In the genomic region with DNA sequence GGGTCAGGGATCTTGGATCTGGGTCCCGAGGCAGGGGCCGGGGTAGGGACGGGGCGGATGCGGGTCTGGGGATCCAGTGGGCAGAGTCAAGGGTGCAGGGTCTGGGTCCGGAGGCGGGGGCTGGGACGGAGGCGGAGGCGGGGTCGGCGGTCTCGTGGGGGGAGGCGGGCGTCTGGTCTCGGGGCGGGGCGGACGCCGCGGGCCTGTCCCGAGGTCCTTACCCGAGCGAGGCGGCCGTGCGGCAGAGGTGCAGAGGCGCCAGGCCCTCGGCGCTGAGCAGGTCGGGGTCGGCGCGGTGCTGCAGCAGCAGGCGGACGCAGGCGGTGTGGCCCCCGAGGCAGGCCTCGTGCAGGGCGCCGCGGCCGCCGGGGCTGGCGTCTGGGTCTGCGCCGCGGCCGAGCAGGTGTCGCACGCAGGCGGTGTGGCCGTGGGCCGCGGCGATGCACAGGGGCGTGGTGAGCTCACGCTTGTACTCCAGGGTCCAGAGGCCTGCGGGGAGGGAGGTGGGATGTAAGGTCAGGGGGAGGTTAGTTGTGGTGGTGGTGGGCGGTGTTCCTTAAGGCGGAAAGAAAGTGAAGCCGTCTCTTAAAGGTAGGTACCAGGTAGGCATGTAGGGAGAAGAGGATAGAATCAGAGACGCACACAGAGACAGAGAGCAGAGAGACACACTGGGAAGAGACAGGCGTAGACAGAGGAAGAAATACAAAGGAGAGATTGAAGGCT, we compare ENCODE assay signal across 20 cellular contexts. TPM values are rescaled to one million over a fixed set of nuclear protein-coding genes. Genes with fewer than 3 reads are reported as not detected.
DNase-seq lines count a peak whose midpoint lies in the region; ATAC-seq, FAIRE-seq and TF ChIP-seq lines count a peak whose summit lies in the region.
"Had no signal": no experiment of that assay in that cellular context is flagged by ENCODE, and none has a peak within 500 bp of the region (broad histone marks: within the 10 kb centered on the region; RNA-seq: fewer than 3 reads in every experiment).

No MANE protein-coding gene starts in this region.

- in situ Hi-C loops in ACHN (cut with HindIII; ENCODE audit: low pct_ligation_motif_present, low pct_unique_long_range_greater_than_20kb, low sequenced_read_pairs): no loop called here

- H3K9me2 ChIP-seq in Karpas-422 (replicated peaks; ENCODE audit: insufficient read depth, low read length): no peaks in the 10 kb centered on the region

- peak overlapping the region; percentile 12 for H3K4me3 Mint-ChIP-seq in neural crest cell
- H3K4me3 Mint-ChIP-seq: HFFc6, T-helper 17 cell had no signal

- H3K4me1 ChIP-seq in HUES48 (ENCODE audit: control insufficient read depth, insufficient read depth, low read length) (peaks cover 13% of the 10 kb centered on the region), left ventricle myocardium inferior (peaks cover 48% of the 10 kb centered on the region), pancreas (no peaks in the 10 kb centered on the region), Karpas-422 (ENCODE audit: low read length) (no peaks in the 10 kb centered on the region)

- no peak overlapping the region for H3K27ac Mint-ChIP-seq in neural crest cell (ENCODE audit: unreplicated experiment)
- H3K27ac Mint-ChIP-seq: HFFc6, T-helper 17 cell had no signal

- H3K36me3 ChIP-seq in HUES48 (ENCODE audit: control insufficient read depth, insufficient read depth, low read length) (no peaks in the 10 kb centered on the region), left ventricle myocardium inferior (no peaks in the 10 kb centered on the region), pancreas (no peaks in the 10 kb centered on the region), Karpas-422 (ENCODE audit: insufficient read depth, low read length) (no peaks in the 10 kb centered on the region)
- H3K36me3 ChIP-seq: lower lobe of right lung had no signal

- no peaks in the 10 kb centered on the region for H4K20me1 ChIP-seq in Karpas-422 (ENCODE audit: insufficient read depth, low read depth, low read length)

- H3K27me3 Mint-ChIP-seq in neural crest cell (ENCODE audit: low read depth): peaks cover 76% of the 10 kb centered on the region

- DNase-seq in ACHN (peak; percentile 64), left ventricle myocardium inferior (no peak), neural crest cell (ENCODE audit: low read depth, low spot score) (no peak), NCI-H1930 (lab: John Stamatoyannopoulos, UW) (no peak), pancreas (no peak), Karpas-422 (no peak)
- DNase-seq: activated CD4-positive, CD25-positive, alpha-beta regulatory T cell treated with anti-CD3 and anti-CD28 coated beads, Interleukin-2, amount 50 U/mL, for 72 hours; activated naive CD4-positive, alpha-beta T cell; AML-193; DMS79; HFFc6; lower lobe of right lung; NCI-H187 treated with DMSO at 0.1 percent for 48 hours; NCI-H82; T-helper 17 cell had no signal

- no peaks in the 10 kb centered on the region for H3K79me2 ChIP-seq in Karpas-422 (ENCODE audit: low read length)

- H3K4me2 ChIP-seq in Karpas-422 (ENCODE audit: low read depth, low read length, poor library complexity, severe bottlenecking): no peak overlapping the region

- H3K9me3 ChIP-seq in HUES48 (ENCODE audit: control insufficient read depth, insufficient read depth, low read length) (no peaks in the 10 kb centered on the region), left ventricle myocardium inferior (replicated peaks) (peaks cover 15% of the 10 kb centered on the region), pancreas (peaks cover 0 to 4% (median 0%) of the 10 kb centered on the region in 4 donors), Karpas-422 (ENCODE audit: low read length) (no peaks in the 10 kb centered on the region)
- H3K9me3 ChIP-seq: lower lobe of right lung had no signal

- no peak for ATAC-seq in GM21526 (IDR thresholded peaks at IDR 0.05; ENCODE audit: low FRiP score, unreplicated experiment)
- ATAC-seq in pancreas: no peak
- ATAC-seq: lower lobe of right lung, T-helper 17 cell had no signal

- peaks cover 61% of the 10 kb centered on the region for H3K27me3 ChIP-seq in HUES48 (ENCODE audit: control insufficient read depth, insufficient read depth, low read length)
- H3K27me3 ChIP-seq in left ventricle myocardium inferior (ENCODE audit: low read depth): peaks cover 80% of the 10 kb centered on the region
- peaks cover 0 to 37% (median 3%) of the 10 kb centered on the region in 4 donors for H3K27me3 ChIP-seq in pancreas
- H3K27me3 ChIP-seq in Karpas-422 (ENCODE audit: low read length): no peaks in the 10 kb centered on the region

- no peak overlapping the region for H3K27ac ChIP-seq in HUES48 (ENCODE audit: low read depth, low read length)
- H3K27ac ChIP-seq in left ventricle myocardium inferior (replicated peaks): peak overlapping the region; percentile 92
- no peak overlapping the region for H3K27ac ChIP-seq in pancreas
- H3K27ac ChIP-seq in Karpas-422 (ENCODE audit: low read length): no peak overlapping the region
- H3K27ac ChIP-seq: lower lobe of right lung had no signal

- FAIRE-seq in pancreas (lab: Jason Lieb, UNC): no peak

- H3K9ac ChIP-seq in HUES48 (ENCODE audit: low read depth, low read length): no peak overlapping the region
- no peak overlapping the region for H3K9ac ChIP-seq in Karpas-422 (ENCODE audit: low read length)

- H3K4me1 Mint-ChIP-seq in neural crest cell: peaks cover 20% of the 10 kb centered on the region

- TF ChIP-seq CTCF in left ventricle myocardium inferior (IDR thresholded peaks at IDR 0.05; ENCODE audit: borderline replicate concordance): no peak
- TF ChIP-seq CTCF in neural crest cell (conservative IDR thresholded peaks at IDR 0.05): no peak
- no peak for TF ChIP-seq CTCF in pancreas (IDR thresholded peaks at IDR 0.05)

- peaks cover 4% of the 10 kb centered on the region for H3K9me3 Mint-ChIP-seq in neural crest cell

- WGBS in pancreas, 2 donors: 14 to 16% methylated on average over 54 to 64 of the region's 64 CpGs

- intact Hi-C loops in left ventricle myocardium inferior (cut with micrococcal nuclease) (no loop called here), pancreas (cut with DNase I) (no loop called here)

- H3K36me3 Mint-ChIP-seq in neural crest cell (ENCODE audit: low read depth): peaks cover 3% of the 10 kb centered on the region

- H3K4me3 ChIP-seq in HUES48 (ENCODE audit: low read depth, low read length): peak overlapping the region; percentile 46; the same call in 1 of the 2 replicates
- H3K4me3 ChIP-seq in left ventricle myocardium inferior: peak overlapping the region; percentile 65
- no peak overlapping the region for H3K4me3 ChIP-seq in pancreas
- H3K4me3 ChIP-seq in Karpas-422 (ENCODE audit: low read length): no peak overlapping the region
- H3K4me3 ChIP-seq: lower lobe of right lung had no signal

- no peak overlapping the region for H2AFZ ChIP-seq in Karpas-422 (ENCODE audit: low read length)

RNA-seq across cellular contexts. Expression of a gene that starts 26.6 kb away (rescaled TPM):
- total RNA-seq in left ventricle myocardium inferior (11.3 TPM), neural crest cell (not detected in 2 replicates), pancreas (not detected)
- not detected for polyA plus RNA-seq in pancreas
- not detected in 2 replicates for total RNA-seq in Karpas-422 (2014; rRNA removed; shearing (Covaris generic); ENCODE audit: low replicate concordance)
- total RNA-seq: epithelial cell of proximal tubule, HFFc6, lower lobe of right lung, RPMI7951, T-helper 17 cell had no signal
- polyA plus RNA-seq: neural cell had no signal

Comparison
In these comparisons a context has a peak if more than half of its experiments do, and no peak if none do; other contexts are left out.
1. H3K4me3 ChIP-seq: peak in HUES48 (single experiment) and left ventricle myocardium inferior (single experiment); none in pancreas (0 of 4) and Karpas-422 (single experiment).
2. RNA of a gene that starts 26.6 kb away (total RNA-seq): 11.3 TPM in left ventricle myocardium inferior (single experiment); not detected in neural crest cell, not detected in pancreas and not detected in Karpas-422; every median in the first group is over 10 times any median in the second.